In the genomic region with DNA sequence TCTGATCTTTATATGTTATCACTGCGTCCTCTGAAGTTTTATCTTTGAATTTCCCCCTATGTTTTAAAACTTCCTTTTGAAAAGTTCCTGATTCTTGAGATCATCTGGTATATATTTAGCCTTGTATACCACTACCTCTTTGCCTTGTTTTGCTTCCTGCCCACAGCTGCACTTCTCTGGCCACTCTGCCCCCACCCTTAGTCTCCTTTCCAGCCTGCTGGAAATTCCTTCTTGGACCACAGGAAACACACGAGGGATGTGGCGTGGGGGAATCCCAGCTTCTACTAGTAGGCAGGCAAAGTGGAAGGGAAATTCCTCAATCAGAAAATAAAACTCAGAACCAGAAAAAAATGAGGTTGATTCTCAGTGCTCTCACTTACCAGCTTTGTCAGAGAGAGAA, we compare ENCODE assay signal across 13 cellular contexts. TPM values are rescaled to one million over a fixed set of nuclear protein-coding genes. Genes with fewer than 3 reads are reported as not detected.
DNase-seq lines count a peak whose midpoint lies in the region; ATAC-seq, FAIRE-seq and TF ChIP-seq lines count a peak whose summit lies in the region.
"Had no signal": no experiment of that assay in that cellular context is flagged by ENCODE, and none has a peak within 500 bp of the region (broad histone marks: within the 10 kb centered on the region; RNA-seq: fewer than 3 reads in every experiment).

No MANE protein-coding gene starts in this region.

- no peaks in the 10 kb centered on the region for H3K79me2 ChIP-seq in astrocyte (ENCODE audit: insufficient read depth, low read length)

- H3K9me3 Mint-ChIP-seq in CD4-positive, alpha-beta memory T cell, result no peaks in the 10 kb centered on the region
- H3K9me3 Mint-ChIP-seq in astrocyte (ENCODE audit: unreplicated experiment) (no peaks in the 10 kb centered on the region), mesothelial cell of epicardium (no peaks in the 10 kb centered on the region)
- H3K9me3 Mint-ChIP-seq: H9, neural progenitor cell had no signal

- peak overlapping the region in 6 of 7 donors; percentile 2 to 80 (median 18) for H3K27ac Mint-ChIP-seq in CD4-positive, alpha-beta memory T cell
- H3K27ac Mint-ChIP-seq in astrocyte (ENCODE audit: unreplicated experiment) (peak overlapping the region; percentile 70), mesothelial cell of epicardium (peak overlapping the region; percentile 31)
- H3K27ac Mint-ChIP-seq: H9, neural progenitor cell had no signal

- DNase-seq in CD4-positive, alpha-beta memory T cell, result no peak
- DNase-seq in H4 (ENCODE audit: low spot score) (peak; percentile 24), astrocyte (ENCODE audit: low read depth) (peak; percentile 71), mesothelial cell of epicardium (ENCODE audit: low spot score in 2 of 2, unreplicated experiment in 2 of 2) (no peak), cardiac septum (ENCODE audit: low spot score) (no peak), posterior vena cava (ENCODE audit: low spot score) (no peak)
- DNase-seq: activated CD4-positive, CD25-positive, alpha-beta regulatory T cell treated with anti-CD3 and anti-CD28 coated beads, Interleukin-2, amount 50 U/mL, for 72 hours; H9; NCI-H2029 had no signal

- H3K4me1 ChIP-seq in CD4-positive, alpha-beta memory T cell (ENCODE audit: insufficient read depth, low read length), result peaks cover 28% of the 10 kb centered on the region
- H3K4me1 ChIP-seq in astrocyte (ENCODE audit: insufficient read depth, low read length), result peaks cover 11% of the 10 kb centered on the region
- H3K4me1 ChIP-seq: neural progenitor cell had no signal

- POLR2A ChIA-PET in CD4-positive, alpha-beta memory T cell (lab: Charles Lee; ENCODE audit: partially characterized antibody), result interaction anchor here (1.3 to 2.1 kb wide), 2 partner anchors 12 to 17 kb away, joined by 3 to 6 read pairs; no protein-coding TSS in a partner anchor

- no peaks in the 10 kb centered on the region for H3K27me3 Mint-ChIP-seq in CD4-positive, alpha-beta memory T cell
- H3K27me3 Mint-ChIP-seq in astrocyte (ENCODE audit: low read depth, unreplicated experiment) (no peaks in the 10 kb centered on the region), mesothelial cell of epicardium (ENCODE audit: low read depth) (peaks cover 10% of the 10 kb centered on the region)

- H3K27me3 ChIP-seq in CD4-positive, alpha-beta memory T cell (ENCODE audit: insufficient read depth, low read length), result no peaks in the 10 kb centered on the region
- no peaks in the 10 kb centered on the region for H3K27me3 ChIP-seq in astrocyte (ENCODE audit: insufficient read depth, low read length)
- H3K27me3 ChIP-seq: neural progenitor cell had no signal

- no peaks in the 10 kb centered on the region for H3K9me3 ChIP-seq in CD4-positive, alpha-beta memory T cell (ENCODE audit: control insufficient read depth in 1 of 2, low read length in 2 of 2)
- H3K9me3 ChIP-seq in astrocyte (ENCODE audit: insufficient read depth, low read depth, low read length), result no peaks in the 10 kb centered on the region

- H3K36me3 Mint-ChIP-seq in CD4-positive, alpha-beta memory T cell, result peaks cover 0 to 6% of the 10 kb centered on the region in 2 donors
- H3K36me3 Mint-ChIP-seq in astrocyte (ENCODE audit: low read depth, unreplicated experiment) (no peaks in the 10 kb centered on the region), mesothelial cell of epicardium (no peaks in the 10 kb centered on the region)
- H3K36me3 Mint-ChIP-seq: neural progenitor cell had no signal

- intact Hi-C loops in CD4-positive, alpha-beta memory T cell (cut with micrococcal nuclease), result no loop called here
- intact Hi-C loops in cardiac septum (cut with DNase I), result no loop called here
- intact Hi-C loops in posterior vena cava (cut with DNase I), result no loop called here

- no peak overlapping the region for H3K9ac ChIP-seq in astrocyte (ENCODE audit: low read length)
- H3K9ac ChIP-seq: neural progenitor cell had no signal

- H3K36me3 ChIP-seq in CD4-positive, alpha-beta memory T cell (ENCODE audit: insufficient read depth, low read length), result no peaks in the 10 kb centered on the region
- no peaks in the 10 kb centered on the region for H3K36me3 ChIP-seq in astrocyte (ENCODE audit: insufficient read depth, low read length)
- H3K36me3 ChIP-seq: neural progenitor cell had no signal

- no peak overlapping the region for H3K27ac ChIP-seq in CD4-positive, alpha-beta memory T cell (ENCODE audit: low read depth, low read length)
- no peak overlapping the region for H3K27ac ChIP-seq in astrocyte (ENCODE audit: low read depth, low read length)
- H3K27ac ChIP-seq: neural progenitor cell had no signal

- ATAC-seq in HG02840 (IDR thresholded peaks at IDR 0.05; ENCODE audit: low FRiP score, unreplicated experiment), result no peak
- no peak for ATAC-seq in GM19397 (IDR thresholded peaks at IDR 0.05; ENCODE audit: unreplicated experiment)

- CTCF ChIA-PET in CD4-positive, alpha-beta memory T cell (lab: Charles Lee; ENCODE audit: partially characterized antibody), result interaction anchor here (0.7 to 1.7 kb wide), 4 partner anchors 12 to 196 kb away, joined by 3 to 5 read pairs (median 4); no protein-coding TSS in a partner anchor

- peak overlapping the region in 4 of 8 donors; percentile 2 to 58 (median 32) for H3K4me3 Mint-ChIP-seq in CD4-positive, alpha-beta memory T cell
- H3K4me3 Mint-ChIP-seq in astrocyte (ENCODE audit: unreplicated experiment) (no peak overlapping the region), mesothelial cell of epicardium (no peak overlapping the region)
- H3K4me3 Mint-ChIP-seq: H9, neural progenitor cell had no signal

- H4K20me1 ChIP-seq in astrocyte (ENCODE audit: insufficient read depth, low read length), result no peaks in the 10 kb centered on the region

- H3K4me2 ChIP-seq in astrocyte (ENCODE audit: low read length), result peak overlapping the region; percentile 42
- H3K4me2 ChIP-seq: neural progenitor cell had no signal

- no peak for FAIRE-seq in astrocyte (lab: Jason Lieb, UNC)
- FAIRE-seq: colon had no signal

- no peak overlapping the region for H3K4me3 ChIP-seq in CD4-positive, alpha-beta memory T cell (ENCODE audit: low read length in 2 of 2)
- H3K4me3 ChIP-seq in astrocyte (ENCODE audit: insufficient read depth, low read depth, low read length), result no peak overlapping the region
- H3K4me3 ChIP-seq: neural progenitor cell had no signal

- no peak for TF ChIP-seq CTCF in astrocyte (IDR thresholded peaks at IDR 0.05; ENCODE audit: insufficient read depth, low read depth, low read length)
- TF ChIP-seq CTCF in mesothelial cell of epicardium (IDR thresholded peaks at IDR 0.05; ENCODE audit: unreplicated experiment), result no peak

- peaks cover 23 to 40% (median 27%) of the 10 kb centered on the region in 4 donors for H3K4me1 Mint-ChIP-seq in CD4-positive, alpha-beta memory T cell
- H3K4me1 Mint-ChIP-seq in astrocyte (ENCODE audit: low read depth, unreplicated experiment) (peaks cover 27% of the 10 kb centered on the region), mesothelial cell of epicardium (peaks cover 8% of the 10 kb centered on the region)
- H3K4me1 Mint-ChIP-seq: H9, neural progenitor cell had no signal

- no peak overlapping the region for H2AFZ ChIP-seq in astrocyte (ENCODE audit: low read depth, low read length)
- H2AFZ ChIP-seq: neural progenitor cell had no signal

RNA-seq across cellular contexts. Expression of a gene that starts 13.3 kb away (rescaled TPM):
- total RNA-seq in CD4-positive, alpha-beta memory T cell, result 1 to 10 TPM; 4.2 to 6.5 TPM
- 1 to 10 TPM in 1 of 2 donors, under 1 TPM in 1; 0.33 to 5.1 TPM for polyA plus RNA-seq in CD4-positive, alpha-beta memory T cell
- 0.06 TPM in 1 of 2 replicates, not detected in the other for total RNA-seq in H4 (2014; rRNA removed; shearing (Covaris generic))
- total RNA-seq in astrocyte, result not detected in 2 replicates
- total RNA-seq in mesothelial cell of epicardium, result not detected in 3 replicates
- 0.70 TPM for total RNA-seq in cardiac septum
- total RNA-seq in posterior vena cava, result 1 to 10 TPM; 1.9 to 4.1 TPM
- total RNA-seq: H9 had no signal

RNA-seq across cellular contexts. Expression of a gene that starts 36.7 kb away (rescaled TPM):
- total RNA-seq in CD4-positive, alpha-beta memory T cell, result under 1 TPM in 1 of 2 experiments, not detected in 1; 0.08 TPM
- polyA plus RNA-seq in CD4-positive, alpha-beta memory T cell, result not detected
- not detected in 2 replicates for total RNA-seq in H4 (2014; rRNA removed; shearing (Covaris generic))
- 0.07 and 0.09 TPM in 2 replicates for total RNA-seq in astrocyte
- 0.07 to 0.11 TPM (median 0.11 TPM) in 3 replicates for total RNA-seq in mesothelial cell of epicardium
- total RNA-seq in cardiac septum, result not detected
- total RNA-seq in posterior vena cava, result under 1 TPM in 1 of 2 donors, not detected in 1; 0.14 TPM
- total RNA-seq: H9 had no signal

Comparison
In these comparisons a context has a peak if more than half of its experiments do, and no peak if none do; other contexts are left out.
1. DNase-seq: peak in H4 (single experiment) and astrocyte (single experiment); none in CD4-positive, alpha-beta memory T cell (0 of 5), mesothelial cell of epicardium (0 of 2), cardiac septum (single experiment) and posterior vena cava (single experiment).
2. H3K27ac Mint-ChIP-seq: peak in every context shown above with its lines; median percentile 70 in astrocyte; 31 in mesothelial cell of epicardium; 18 in CD4-positive, alpha-beta memory T cell.